1 cellular context compared by ENCODE assay signal in genomic region chr10:102627446-102628293, GRCh38.
TF ChIP-seq lines count a peak whose summit lies in the region.

No MANE protein-coding gene starts in this region.

TF ChIP-seq in HEK293, 187 proteins besides CTCF, POLR2A, EP300 and RAD21 (continued from another document):
- TF ChIP-seq REST (tag by site-specific recombination; IDR thresholded peaks at IDR 0.05) (no peak), ZNF624 (tag by site-specific recombination; IDR thresholded peaks at IDR 0.05) (no peak), ZNF488 (tag by site-specific recombination; IDR thresholded peaks at IDR 0.05) (no peak), FEZF1 (tag by site-specific recombination; IDR thresholded peaks at IDR 0.05) (no peak), SP7 (tag by site-specific recombination; IDR thresholded peaks at IDR 0.05) (peak; percentile 50; the same call in 1 of the 2 replicates), GLI4 (tag by site-specific recombination; IDR thresholded peaks at IDR 0.05) (no peak), GLIS1 (tag by site-specific recombination; IDR thresholded peaks at IDR 0.05) (peak; percentile 82), ZNF629 (tag by site-specific recombination; IDR thresholded peaks at IDR 0.05) (0 out of 2 replicates have a peak, but pooled peaks have one; percentile 22), WT1 (tag by site-specific recombination; IDR thresholded peaks at IDR 0.05) (peak; percentile 16; the same call in 1 of the 2 replicates), MYNN (tag by site-specific recombination; IDR thresholded peaks at IDR 0.05; ENCODE audit: borderline replicate concordance) (no peak), ZSCAN4 (tag by site-specific recombination; IDR thresholded peaks at IDR 0.05) (no peak), ZNF354C (tag by site-specific recombination; IDR thresholded peaks at IDR 0.05; ENCODE audit: borderline replicate concordance, low read depth) (no peak), ZIC2 (tag by site-specific recombination; IDR thresholded peaks at IDR 0.05) (peak; percentile 79), ZFP41 (tag by site-specific recombination; IDR thresholded peaks at IDR 0.05; ENCODE audit: borderline replicate concordance) (no peak), ZNF555 (tag by site-specific recombination; conservative IDR thresholded peaks at IDR 0.05) (no peak), ZNF280C (tag by site-specific recombination; IDR thresholded peaks at IDR 0.05) (no peak), ZNF776 (tag by site-specific recombination; IDR thresholded peaks at IDR 0.05; ENCODE audit: borderline replicate concordance) (no peak), SP2 (tag by site-specific recombination; IDR thresholded peaks at IDR 0.05) (0 out of 2 replicates have a peak, but pooled peaks have one; percentile 8), ZNF335 (tag by site-specific recombination; conservative IDR thresholded peaks at IDR 0.05) (no peak), PRDM2 (tag by site-specific recombination; IDR thresholded peaks at IDR 0.05; ENCODE audit: borderline replicate concordance) (no peak), ZNF324 (tag by site-specific recombination; IDR thresholded peaks at IDR 0.05) (no peak; the same call in 1 of the 2 replicates), BCL11B (tag by site-specific recombination; IDR thresholded peaks at IDR 0.05; ENCODE audit: low read depth) (no peak), ZNF704 (tag by site-specific recombination; IDR thresholded peaks at IDR 0.05) (no peak), ZNF157 (tag by site-specific recombination; IDR thresholded peaks at IDR 0.05) (no peak), ZNF670 (tag by site-specific recombination; IDR thresholded peaks at IDR 0.05; ENCODE audit: low read depth) (no peak), ZNF830 (tag by site-specific recombination; IDR thresholded peaks at IDR 0.05; ENCODE audit: low read depth) (no peak), ZNF174 (tag by site-specific recombination; IDR thresholded peaks at IDR 0.05) (no peak), ZNF341 (tag by site-specific recombination; IDR thresholded peaks at IDR 0.05; ENCODE audit: low read depth) (no peak), KLF16 (tag by site-specific recombination; IDR thresholded peaks at IDR 0.05) (no peak), ZFP69B (tag by site-specific recombination; IDR thresholded peaks at IDR 0.05) (no peak), ZNF23 (tag by site-specific recombination; IDR thresholded peaks at IDR 0.05; ENCODE audit: borderline replicate concordance) (no peak), SCRT2 (tag by site-specific recombination; IDR thresholded peaks at IDR 0.05) (no peak), KLF8 (tag by site-specific recombination; IDR thresholded peaks at IDR 0.05) (no peak), YY2 (tag by site-specific recombination; IDR thresholded peaks at IDR 0.05) (no peak), ZNF692 (tag by site-specific recombination; IDR thresholded peaks at IDR 0.05) (no peak), ZBTB17 (tag by site-specific recombination; IDR thresholded peaks at IDR 0.05) (peak; percentile 31; the same call in 1 of the 2 replicates), ZBTB26 (tag by site-specific recombination; optimal IDR thresholded peaks at IDR 0.05) (no peak), ZNF112 (tag by site-specific recombination; IDR thresholded peaks at IDR 0.05) (no peak), ATF2 (tag by site-specific recombination; IDR thresholded peaks at IDR 0.05; ENCODE audit: low read depth) (peak; percentile 19; the same call in 1 of the 2 replicates), ZNF701 (tag by site-specific recombination; IDR thresholded peaks at IDR 0.05) (no peak), ZNF366 (tag by site-specific recombination; conservative IDR thresholded peaks at IDR 0.05) (no peak; the same call in 1 of the 2 replicates)
